In the genomic region with DNA sequence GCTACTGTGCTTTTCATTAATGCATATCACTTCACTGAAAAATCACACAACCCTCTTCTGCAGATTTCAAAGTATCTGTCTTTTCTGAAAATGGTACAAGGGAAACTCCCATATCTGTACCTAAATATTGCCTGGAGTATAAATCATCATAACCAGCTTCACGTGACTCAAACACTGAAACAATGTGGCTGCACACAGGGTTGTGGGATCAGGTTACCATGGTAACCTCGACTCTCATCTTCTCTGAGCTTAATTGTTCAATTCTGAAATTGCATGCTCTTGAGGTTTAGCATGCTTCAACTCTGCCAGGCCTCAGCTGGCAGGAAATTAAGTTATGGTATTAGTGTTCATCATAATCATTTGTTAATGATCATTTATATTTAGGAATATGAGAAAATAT, we compare ENCODE assay signal across 9 cellular contexts.
DNase-seq lines count a peak whose midpoint lies in the region; ATAC-seq and TF ChIP-seq lines count a peak whose summit lies in the region.
"Had no signal": no experiment of that assay in that cellular context is flagged by ENCODE, and none has a peak within 500 bp of the region (broad histone marks: within the 10 kb centered on the region; RNA-seq: fewer than 3 reads in every experiment).

No MANE protein-coding gene starts in this region.

- peak; percentile 30 for DNase-seq in NCI-H748 treated with DMSO at 0.1 percent for 48 hours (lab: John Stamatoyannopoulos, UW)
- peak; percentile 20 for DNase-seq in fibroblast of peridontal ligament (ENCODE audit: extremely low read depth)
- no peak for DNase-seq in body of pancreas
- no peak for DNase-seq in DMS114 treated with DMSO at 0.1 percent for 48 hours (lab: John Stamatoyannopoulos, UW; ENCODE audit: unreplicated experiment)
- no peak for DNase-seq in NCI-H1694 (lab: John Stamatoyannopoulos, UW)
- no peak for DNase-seq in COLO668 (lab: John Stamatoyannopoulos, UW; ENCODE audit: unreplicated experiment)

- ATAC-seq in GM18502 (IDR thresholded peaks at IDR 0.05; ENCODE audit: poor library complexity, unreplicated experiment) (peak; percentile 67), HG02588 (IDR thresholded peaks at IDR 0.05; ENCODE audit: unreplicated experiment) (peak; percentile 39), body of pancreas (no peak)

- WGBS in body of pancreas, 2 donors, result 42 to 48% methylated on average over 2 of the region's 2 CpGs

- no peaks in the 10 kb centered on the region for H3K27me3 ChIP-seq in body of pancreas

- H3K4me1 ChIP-seq in body of pancreas, result peaks cover 4% of the 10 kb centered on the region

- H3K9me3 ChIP-seq in body of pancreas, result no peaks in the 10 kb centered on the region

- H3K27ac ChIP-seq in body of pancreas, result no peak overlapping the region
- H3K27ac ChIP-seq: HL-60 had no signal

- H3K4me3 ChIP-seq in body of pancreas, result no peak overlapping the region

- intact Hi-C loops in body of pancreas (cut with DNase I), result no loop called here

- TF ChIP-seq POLR2A in body of pancreas (IDR thresholded peaks at IDR 0.05), result no peak

- no peaks in the 10 kb centered on the region for H3K36me3 ChIP-seq in body of pancreas (replicated peaks in 1 of 2; ENCODE audit: insufficient read depth in 1 of 2, low read depth in 2 of 2)

- TF ChIP-seq CTCF in body of pancreas (IDR thresholded peaks at IDR 0.05), result no peak

Comparison
In these comparisons a context has a peak if more than half of its experiments do, and no peak if none do; other contexts are left out.
1. DNase-seq: peak in NCI-H748 treated with DMSO at 0.1 percent for 48 hours (single experiment) and fibroblast of peridontal ligament (single experiment); none in body of pancreas (0 of 4), DMS114 treated with DMSO at 0.1 percent for 48 hours (single experiment), NCI-H1694 (single experiment) and COLO668 (single experiment).